ENCODE assay signal across 6 cellular contexts in the genomic region with DNA sequence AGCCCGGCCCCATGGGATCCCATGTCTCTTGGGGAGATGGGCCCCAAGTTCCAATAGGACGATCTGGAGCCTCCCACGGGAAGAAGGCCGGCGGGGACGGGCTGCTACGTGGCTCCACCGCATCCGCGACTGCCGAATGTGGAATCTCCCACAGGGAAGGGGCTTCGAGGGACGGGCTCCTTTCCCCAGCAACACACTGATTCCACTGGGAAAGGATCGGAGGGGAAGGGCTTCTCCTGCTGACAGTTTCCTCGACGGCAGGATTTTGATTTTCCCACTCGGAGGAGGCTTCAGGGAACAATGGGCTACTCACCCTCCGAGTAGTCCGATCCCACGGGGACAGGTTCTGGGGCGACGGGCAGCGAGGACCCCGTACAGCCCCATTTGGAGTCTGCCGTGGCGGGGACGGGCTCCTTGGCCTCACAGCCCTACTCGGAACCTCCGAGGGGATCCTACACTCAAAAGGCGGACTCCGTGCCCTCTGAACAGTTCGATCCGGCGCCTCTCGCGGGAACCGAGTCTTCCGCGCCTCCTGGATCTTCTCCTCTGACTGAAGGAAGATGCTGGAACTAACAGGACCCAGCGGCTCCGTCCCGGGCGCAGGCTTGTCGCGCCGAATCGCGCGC. TPM values are rescaled to one million over a fixed set of nuclear protein-coding genes. Genes with fewer than 3 reads are reported as not detected.
DNase-seq lines count a peak whose midpoint lies in the region; ATAC-seq and TF ChIP-seq lines count a peak whose summit lies in the region.

No MANE protein-coding gene starts in this region.

- no peaks in the 10 kb centered on the region for H3K4me1 ChIP-seq in osteoblast (ENCODE audit: insufficient read depth, low read length)

- H3K27ac ChIP-seq in osteoblast (ENCODE audit: low read depth, low read length) = no peak overlapping the region

- no peak for TF ChIP-seq CTCF in astrocyte of the spinal cord (IDR thresholded peaks at IDR 0.05; ENCODE audit: low read depth, low read length)
- no peak for TF ChIP-seq CTCF in osteoblast (IDR thresholded peaks at IDR 0.05; ENCODE audit: extremely low read depth, low read depth, low read length)

- H4K20me1 ChIP-seq in osteoblast (ENCODE audit: insufficient read depth, low read length) = peaks cover 4% of the 10 kb centered on the region

- peak overlapping the region; percentile 56 for H2AFZ ChIP-seq in osteoblast (ENCODE audit: low read length)

- DNase-seq in H7 (peak; percentile 79), astrocyte of the spinal cord (ENCODE audit: low read depth, low spot score) (no peak), osteoblast (ENCODE audit: insufficient read length, low spot score, missing footprints) (peak; percentile 88), activated gamma-delta T cell (lab: John Stamatoyannopoulos, UW) (no peak), DMS 273 (lab: John Stamatoyannopoulos, UW; ENCODE audit: unreplicated experiment) (no peak)

- H3K4me3 ChIP-seq in H7 (ENCODE audit: insufficient read depth, low read depth, low read length) = peak overlapping the region; percentile 65
- H3K4me3 ChIP-seq in astrocyte of the spinal cord (ENCODE audit: low read depth, low read length) = peak overlapping the region; percentile 32
- peak overlapping the region; percentile 57 for H3K4me3 ChIP-seq in osteoblast (ENCODE audit: insufficient read depth, low read length)

- no peaks in the 10 kb centered on the region for H3K9me3 ChIP-seq in osteoblast (ENCODE audit: low read depth, low read length)

- H3K27me3 ChIP-seq in H7 (ENCODE audit: control insufficient read depth, insufficient read depth, low read length) (peaks cover 31% of the 10 kb centered on the region), osteoblast (ENCODE audit: insufficient read depth, low read length) (peaks cover 18% of the 10 kb centered on the region)

- H3K79me2 ChIP-seq in osteoblast (ENCODE audit: insufficient read depth, low read length) = no peaks in the 10 kb centered on the region

- peak overlapping the region; percentile 71 for H3K4me2 ChIP-seq in osteoblast (ENCODE audit: insufficient read depth, low read length)

- in situ Hi-C loops in astrocyte of the spinal cord (cut with HindIII; ENCODE audit: low sequenced_read_pairs) = no loop called here

- H3K36me3 ChIP-seq in H7 (replicated peaks; ENCODE audit: control insufficient read depth, insufficient read depth, low read length) = no peaks in the 10 kb centered on the region
- no peaks in the 10 kb centered on the region for H3K36me3 ChIP-seq in osteoblast (ENCODE audit: insufficient read depth, low read length)

- ATAC-seq in GM21447 (IDR thresholded peaks at IDR 0.05; ENCODE audit: unreplicated experiment) = no peak

RNA-seq across cellular contexts. Expression of a gene that starts 1.3 kb away (rescaled TPM):
- 1.4 and 1.7 TPM in 2 replicates for total RNA-seq in H7 (2014; rRNA removed; shearing (Covaris generic))
- 1.1 and 1.2 TPM in 2 replicates for total RNA-seq in osteoblast

RNA-seq across cellular contexts. Expression of a gene that starts 3.9 kb away (rescaled TPM):
- total RNA-seq in H7 (2014; rRNA removed; shearing (Covaris generic)) = 0.18 TPM in 1 of 2 replicates, not detected in the other
- 0.29 TPM in 1 of 2 replicates, not detected in the other for total RNA-seq in osteoblast

RNA-seq across cellular contexts. Expression of a gene that starts 10.3 kb away (rescaled TPM):
- total RNA-seq in H7 (2014; rRNA removed; shearing (Covaris generic)) = 7.7 and 8.6 TPM in 2 replicates
- 2.9 and 3.6 TPM in 2 replicates for total RNA-seq in osteoblast

RNA-seq across cellular contexts. Expression of a gene that starts 10.5 kb away (rescaled TPM):
- total RNA-seq in H7 (2014; rRNA removed; shearing (Covaris generic)) = not detected in 2 replicates
- not detected in 2 replicates for total RNA-seq in osteoblast

RNA-seq across cellular contexts. Expression of a gene that starts 45.7 kb away (rescaled TPM):
- 6.3 and 9.8 TPM in 2 replicates for total RNA-seq in H7 (2014; rRNA removed; shearing (Covaris generic))
- total RNA-seq in osteoblast = 12.4 and 16.3 TPM in 2 replicates

Comparison
In these comparisons a context has a peak if more than half of its experiments do, and no peak if none do; other contexts are left out.
1. DNase-seq: peak in H7 (single experiment) and osteoblast (single experiment); none in astrocyte of the spinal cord (single experiment), activated gamma-delta T cell (single experiment) and DMS 273 (single experiment).
2. Peak in every context shown above with its lines, with median percentiles within 50 percentile points of each other: H3K4me3 ChIP-seq.